ENCODE assay signal across 15 cellular contexts in genomic region chr5:123520677-123521247, GRCh38.
DNase-seq lines count a peak whose midpoint lies in the region; ATAC-seq and TF ChIP-seq lines count a peak whose summit lies in the region.
"Had no signal": no experiment of that assay in that cellular context is flagged by ENCODE, and none has a peak within 500 bp of the region (broad histone marks: within the 10 kb centered on the region; RNA-seq: fewer than 3 reads in every experiment).

No MANE protein-coding gene starts in this region.

- in situ Hi-C loops in GM13976 (cut with MboI; ENCODE audit: low sequenced_read_pairs, unreplicated experiment): no loop called here

- DNase-seq in GM13976 (ENCODE audit: low spot score) (peak; percentile 37), AML-193 (lab: John Stamatoyannopoulos, UW) (no peak), KG1 (lab: John Stamatoyannopoulos, UW) (no peak), T-helper 1 cell (no peak), 8988T (no peak)
- DNase-seq: activated CD4-positive, alpha-beta T cell treated with anti-CD3 and anti-CD28 coated beads for 36 hours; activated naive CD4-positive, alpha-beta T cell treated with anti-CD3 and anti-CD28 coated beads, Interleukin-2, amount 10 ng/mL, durations not matched to agents 7 days and 5 days; GDM1; HFFc6; stimulated activated naive CD8-positive, alpha-beta T cell treated with anti-CD3 and anti-CD28 coated beads, Interleukin-15, Interleukin-2, amounts not matched to agents 100 U/mL and 50 U/mL, for 24 hours had no signal

- TF ChIP-seq CTCF in GM13976 (IDR thresholded peaks at IDR 0.05; ENCODE audit: borderline replicate concordance, control extremely low read depth, extremely low read depth, insufficient read depth, missing control alignments): no peak

- ATAC-seq in GM19468 (IDR thresholded peaks at IDR 0.05; ENCODE audit: extremely low read depth, unreplicated experiment): peak; percentile 44
- peak; percentile 61 for ATAC-seq in HG02884 (IDR thresholded peaks at IDR 0.05; ENCODE audit: unreplicated experiment)
- peak; percentile 56 for ATAC-seq in HG03571 (IDR thresholded peaks at IDR 0.05; ENCODE audit: unreplicated experiment)
- ATAC-seq: activated CD4-positive, alpha-beta T cell treated with anti-CD3 and anti-CD28 coated beads for 36 hours; gastroesophageal sphincter; left lobe of liver; stimulated activated naive CD8-positive, alpha-beta T cell treated with anti-CD3 and anti-CD28 coated beads, Interleukin-15, Interleukin-2, amounts not matched to agents 100 U/mL and 50 U/mL, for 24 hours had no signal
